17 cellular contexts compared by ENCODE assay signal in the genomic region with DNA sequence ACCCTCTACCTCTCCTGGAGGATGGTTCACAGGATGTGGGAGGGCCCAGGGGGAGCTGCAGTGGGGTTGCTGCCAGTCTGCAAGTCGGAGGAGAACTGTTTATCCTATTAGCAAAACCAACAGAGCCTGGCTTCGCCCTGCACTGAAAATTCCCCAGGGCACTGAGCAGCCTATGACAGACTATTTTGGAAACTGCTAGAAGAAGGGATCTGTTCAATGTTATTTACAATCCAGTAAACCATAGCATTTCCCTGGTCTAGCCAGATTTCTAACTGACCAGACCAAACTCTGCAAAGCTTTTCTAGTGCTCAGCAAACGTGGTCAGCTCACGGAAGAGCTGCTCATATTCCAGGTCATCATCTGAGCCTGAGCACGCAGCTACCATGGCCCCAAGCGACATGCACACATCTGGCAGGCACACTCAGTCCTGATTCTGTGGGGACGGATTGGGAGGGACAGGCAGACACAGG.
DNase-seq lines count a peak whose midpoint lies in the region; ATAC-seq, FAIRE-seq and TF ChIP-seq lines count a peak whose summit lies in the region.
"Had no signal": no experiment of that assay in that cellular context is flagged by ENCODE, and none has a peak within 500 bp of the region (broad histone marks: within the 10 kb centered on the region; RNA-seq: fewer than 3 reads in every experiment).

No MANE protein-coding gene starts in this region.

- WGBS in H9 (ENCODE audit: extremely low coverage, insufficient read length, low lambda C conversion rate): no CpG with 5 or more reads among the region's 7 CpGs

- H3K4me1 ChIP-seq in BLaER1 (peaks cover 48% of the 10 kb centered on the region), H9 (ENCODE audit: insufficient read depth, low read length) (no peaks in the 10 kb centered on the region), keratinocyte (ENCODE audit: control insufficient read depth, extremely low read depth, insufficient read depth, low read length) (peaks cover 6% of the 10 kb centered on the region)

- H3K4me3 ChIP-seq in BLaER1 (no peak overlapping the region), keratinocyte (ENCODE audit: control insufficient read depth in 2 of 3, extremely low read depth in 1 of 3, insufficient read depth in 2 of 3, low read depth in 1 of 3, low read length in 3 of 3) (no peak overlapping the region)

- H3K23ac ChIP-seq in H9 (ENCODE audit: insufficient read length, low read depth, low read length): no peak overlapping the region

- H3K9me1 ChIP-seq in keratinocyte (ENCODE audit: control insufficient read depth, extremely low read depth, insufficient read depth, low read length): no peaks in the 10 kb centered on the region

- no peak overlapping the region for H3K4ac ChIP-seq in H9 (ENCODE audit: low read depth, low read length)

- TF ChIP-seq CTCF in H9 (conservative IDR thresholded peaks at IDR 0.05): no peak
- TF ChIP-seq CTCF in keratinocyte (optimal IDR thresholded peaks at IDR 0.05 in 1 of 3, IDR thresholded peaks at IDR 0.05 in 1 of 3, conservative IDR thresholded peaks at IDR 0.05 in 1 of 3; ENCODE audit: extremely low read depth in 1 of 3, insufficient read depth in 2 of 3, low read length in 3 of 3): no peak

- H3K9me3 ChIP-seq in BLaER1 (no peaks in the 10 kb centered on the region), H9 (ENCODE audit: control insufficient read depth, low read depth, low read length) (no peaks in the 10 kb centered on the region), keratinocyte (ENCODE audit: control insufficient read depth, low read depth, low read length) (no peaks in the 10 kb centered on the region)

- peak overlapping the region; percentile 17 for H4K5ac ChIP-seq in H9 (ENCODE audit: insufficient read length, low read depth, low read length)

- H2BK15ac ChIP-seq in H9 (ENCODE audit: low read depth, low read length): no peak overlapping the region

- no peak for DNase-seq in H9
- peak; percentile 8 for DNase-seq in amniotic epithelial cell (ENCODE audit: low read depth)
- no peak for DNase-seq in keratinocyte (ENCODE audit: low read depth, low spot score)
- no peak for DNase-seq in HuH-7 (ENCODE audit: low spot score)
- no peak for DNase-seq in RPMI8226
- DNase-seq in COLO829 (ENCODE audit: low spot score): no peak
- DNase-seq: activated CD4-positive, alpha-beta T cell treated with anti-CD3 and anti-CD28 coated beads, Interleukin-2, amount 50 U/mL, for 48 hours; activated naive CD4-positive, alpha-beta T cell treated with anti-CD3 and anti-CD28 coated beads for 36 hours; foreskin melanocyte; NCI-H2029 treated with DMSO at 0.1 percent for 48 hours; NCI-H69; stimulated activated CD4-positive, alpha-beta T cell treated with anti-CD3 and anti-CD28 coated beads, Interleukin-4, amount 100 ng/mL, for 1 hour had no signal

- H3K23me2 ChIP-seq in H9 (ENCODE audit: insufficient read length, low read depth, low read length, poor library complexity, severe bottlenecking): no peaks in the 10 kb centered on the region

- H3K14ac ChIP-seq in H9 (ENCODE audit: insufficient read depth, low read length): peak overlapping the region; percentile 50; the same call in 1 of the 2 replicates

- no peaks in the 10 kb centered on the region for H3K36me3 ChIP-seq in BLaER1
- no peaks in the 10 kb centered on the region for H3K36me3 ChIP-seq in keratinocyte (ENCODE audit: control insufficient read depth in 2 of 2, extremely low read depth in 1 of 2, insufficient read depth in 2 of 2, low read length in 2 of 2)

- no peak overlapping the region for H4K91ac ChIP-seq in H9 (ENCODE audit: insufficient read length, low read depth, low read length)

- no peak overlapping the region for H2BK5ac ChIP-seq in H9 (ENCODE audit: insufficient read length, low read length)

- no peak overlapping the region for H3K18ac ChIP-seq in H9 (ENCODE audit: insufficient read length, low read depth, low read length)

- dilution Hi-C loops in keratinocyte (cut with MboI; ENCODE audit: extremely low pct_ligation_motif_present, low sequenced_read_pairs): no loop called here

- H3K27ac ChIP-seq in BLaER1 (peak overlapping the region; percentile 44), H9 (ENCODE audit: insufficient read length, low read depth, low read length) (no peak overlapping the region), keratinocyte (ENCODE audit: control insufficient read depth, insufficient read depth, low read length) (no peak overlapping the region)

- H2BK12ac ChIP-seq in H9 (ENCODE audit: insufficient read length, low read depth, low read length): no peak overlapping the region

- no peaks in the 10 kb centered on the region for H3K36me3 Mint-ChIP-seq in H9 (ENCODE audit: insufficient read depth in 1 of 3, low read depth in 3 of 3)

- H4K8ac ChIP-seq in H9 (replicated peaks; ENCODE audit: insufficient read length, low read depth, low read length): peak overlapping the region; percentile 82

- H3K79me1 ChIP-seq in H9 (ENCODE audit: insufficient read depth, low read depth, low read length, poor library complexity, severe bottlenecking): no peaks in the 10 kb centered on the region

- no peak overlapping the region for H3K4me3 Mint-ChIP-seq in H9
- H3K4me3 Mint-ChIP-seq: activated naive CD4-positive, alpha-beta T cell treated with anti-CD3 and anti-CD28 coated beads for 36 hours had no signal

- H4K20me1 ChIP-seq in BLaER1 (no peaks in the 10 kb centered on the region), H9 (ENCODE audit: control insufficient read depth, insufficient read depth, insufficient read length) (no peaks in the 10 kb centered on the region), keratinocyte (ENCODE audit: control insufficient read depth, extremely low read depth, insufficient read depth, low read length) (no peaks in the 10 kb centered on the region)

- H2AK5ac ChIP-seq in H9 (ENCODE audit: insufficient read length, low read length): no peak overlapping the region

- no peaks in the 10 kb centered on the region; a peak in 1 of 5 replicates for H3K9me3 Mint-ChIP-seq in H9
- H3K9me3 Mint-ChIP-seq: activated naive CD4-positive, alpha-beta T cell treated with anti-CD3 and anti-CD28 coated beads for 36 hours had no signal

- no peak overlapping the region for H2BK120ac ChIP-seq in H9 (ENCODE audit: low read depth, low read length, poor library complexity, severe bottlenecking)

- no peaks in the 10 kb centered on the region for H3K79me2 ChIP-seq in H9 (ENCODE audit: insufficient read depth, low read length)
- H3K79me2 ChIP-seq in keratinocyte (ENCODE audit: control insufficient read depth, insufficient read depth, low read length): no peaks in the 10 kb centered on the region

- no peaks in the 10 kb centered on the region; the same call in 1 of the 2 replicates for H3K27me3 Mint-ChIP-seq in H9 (ENCODE audit: low read depth)

- no peak for ATAC-seq in HG03469 (IDR thresholded peaks at IDR 0.05; ENCODE audit: unreplicated experiment)

- no peak overlapping the region for H3T11ph ChIP-seq in H9 (ENCODE audit: low read length)

- H3K9ac ChIP-seq in BLaER1 (no peak overlapping the region), H9 (ENCODE audit: extremely low read depth, insufficient read length, low read length) (no peak overlapping the region), keratinocyte (ENCODE audit: control insufficient read depth, extremely low read depth, insufficient read depth, low read length) (no peak overlapping the region)

- H3K56ac ChIP-seq in H9 (ENCODE audit: insufficient read length, low read depth, low read length): no peak overlapping the region

- no peak overlapping the region for H2BK20ac ChIP-seq in H9 (ENCODE audit: low read depth, low read length, poor library complexity, severe bottlenecking)

- no peaks in the 10 kb centered on the region for H3K27me3 ChIP-seq in BLaER1
- no peaks in the 10 kb centered on the region for H3K27me3 ChIP-seq in H9 (ENCODE audit: insufficient read depth, low read length)
- H3K27me3 ChIP-seq in keratinocyte (ENCODE audit: control insufficient read depth, extremely low read depth, insufficient read depth, low read length): no peaks in the 10 kb centered on the region

- no peak for FAIRE-seq in keratinocyte (lab: Jason Lieb, UNC)
- FAIRE-seq: endometrium, H54, RCC 7860 had no signal

- H3K4me1 Mint-ChIP-seq in H9: peaks cover 5 to 8% of the 10 kb centered on the region in 2 experiments; a peak in 3 of 4 replicates

- peak overlapping the region; percentile 66 for H3K4me2 ChIP-seq in BLaER1
- no peak overlapping the region for H3K4me2 ChIP-seq in H9 (ENCODE audit: insufficient read depth, insufficient read length, low read length)
- no peak overlapping the region for H3K4me2 ChIP-seq in keratinocyte (ENCODE audit: control insufficient read depth, extremely low read depth, insufficient read depth, low read depth, low read length)

- peak overlapping the region in 1 of 3 experiments; percentile 96; a peak in 2 of 7 replicates for H3K27ac Mint-ChIP-seq in H9
- H3K27ac Mint-ChIP-seq: activated naive CD4-positive, alpha-beta T cell treated with anti-CD3 and anti-CD28 coated beads for 36 hours had no signal

- H2AFZ ChIP-seq in H9 (ENCODE audit: low read length) (no peak overlapping the region), keratinocyte (ENCODE audit: control insufficient read depth, low read length) (peak overlapping the region; percentile 30)
